Comparison of ENCODE assay signal across 1 cellular context in the genomic region with DNA sequence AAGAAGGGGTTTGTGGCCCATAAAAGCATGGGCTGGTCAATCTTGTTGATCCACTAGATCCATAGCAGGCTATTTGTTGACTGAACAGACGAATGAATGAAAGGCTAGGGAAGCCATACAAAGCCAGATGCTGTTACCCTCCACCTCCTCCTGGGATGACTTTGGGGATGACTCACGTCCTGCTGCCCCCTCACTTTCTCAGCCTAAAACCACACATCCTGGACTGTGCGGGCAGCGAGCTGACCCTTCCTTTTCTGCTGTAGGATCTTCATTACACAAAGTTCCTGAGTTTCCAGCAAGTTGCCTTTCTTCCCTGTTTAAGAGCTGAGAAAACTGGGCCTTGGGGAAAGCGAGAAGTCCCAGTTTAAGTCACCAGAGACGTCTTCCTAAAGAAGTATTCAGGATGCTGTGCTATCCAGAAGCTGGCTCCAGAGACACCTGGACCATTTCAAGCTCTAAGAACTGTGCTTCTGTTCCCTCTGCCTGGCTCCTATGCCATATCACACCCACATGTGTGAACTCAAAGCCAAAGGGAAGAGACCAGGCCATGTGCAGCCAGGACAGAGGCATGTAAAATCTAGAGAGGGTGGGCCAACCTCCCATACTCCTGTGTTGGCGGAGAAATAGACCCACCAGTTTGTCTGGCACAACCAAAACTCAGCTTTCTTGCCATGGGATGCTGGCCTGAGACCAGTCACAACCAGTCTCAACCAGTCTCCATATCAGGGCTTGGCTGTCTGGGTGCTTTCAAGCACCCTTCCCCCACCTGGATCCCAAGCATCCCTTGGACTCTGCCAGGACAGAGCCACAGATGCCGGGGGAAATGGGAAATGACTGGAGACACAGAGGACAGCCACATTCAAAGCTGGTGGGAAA.
TF ChIP-seq lines count a peak whose summit lies in the region.

No MANE protein-coding gene starts in this region.

TF ChIP-seq in K562, 482 proteins besides CTCF, POLR2A, EP300 and RAD21 (continued from another document):
- TF ChIP-seq E2F8 (IDR thresholded peaks at IDR 0.05; ENCODE audit: low read depth, partially characterized antibody): no peak
- TF ChIP-seq RBFOX2 (IDR thresholded peaks at IDR 0.05; ENCODE audit: low read depth, low read length): peak; percentile 13; the same call in 1 of the 2 replicates
- no peak for TF ChIP-seq FOXM1 (IDR thresholded peaks at IDR 0.05; ENCODE audit: low read depth)
- no peak for TF ChIP-seq FOXM1 (CRISPR knock-in tag; IDR thresholded peaks at IDR 0.05; ENCODE audit: low read depth)
- no peak for TF ChIP-seq LCOR (CRISPR knock-in tag; IDR thresholded peaks at IDR 0.05)
- TF ChIP-seq KLF6 (CRISPR knock-in tag; IDR thresholded peaks at IDR 0.05; ENCODE audit: borderline replicate concordance): 0 out of 2 replicates have a peak, but pooled peaks have one; percentile 64
